ENCODE assay signal across 28 cellular contexts in the genomic region with DNA sequence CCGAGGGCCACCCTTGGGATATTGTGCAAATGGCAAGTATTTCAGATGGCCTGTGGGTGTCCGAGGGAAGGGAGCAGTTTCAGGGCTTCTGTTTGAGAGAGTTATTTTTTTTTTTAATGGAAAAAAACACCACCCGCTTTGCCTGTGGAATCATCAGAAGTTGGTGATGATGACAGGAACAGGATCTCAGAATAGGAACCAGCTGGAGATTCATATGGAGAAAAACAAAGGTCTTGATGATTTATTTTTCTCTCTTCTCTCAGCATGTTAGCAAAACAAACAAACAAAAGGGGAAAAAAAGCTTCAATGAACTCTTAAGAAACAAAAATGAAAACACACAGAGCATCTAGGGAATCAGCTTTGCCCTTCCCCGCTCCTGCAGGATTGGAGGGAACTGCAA.
DNase-seq lines count a peak whose midpoint lies in the region; ATAC-seq, FAIRE-seq and TF ChIP-seq lines count a peak whose summit lies in the region.
"Had no signal": no experiment of that assay in that cellular context is flagged by ENCODE, and none has a peak within 500 bp of the region (broad histone marks: within the 10 kb centered on the region; RNA-seq: fewer than 3 reads in every experiment).

No MANE protein-coding gene starts in this region.

- no peak for TF ChIP-seq CTCF in endothelial cell of umbilical vein (IDR thresholded peaks at IDR 0.05; ENCODE audit: extremely low read depth in 1 of 2, insufficient read depth in 1 of 2, low read depth in 1 of 2, low read length in 2 of 2)
- no peak for TF ChIP-seq CTCF in nephron (IDR thresholded peaks at IDR 0.05; ENCODE audit: unreplicated experiment in 3 of 3)

- H3K9me1 ChIP-seq in endothelial cell of umbilical vein (replicated peaks; ENCODE audit: control insufficient read depth, extremely low read depth, insufficient read depth, low read length) = no peaks in the 10 kb centered on the region

- H3K79me2 ChIP-seq in endothelial cell of umbilical vein (ENCODE audit: control insufficient read depth, insufficient read depth, low read length) = no peaks in the 10 kb centered on the region

- peaks cover 37% of the 10 kb centered on the region for H3K4me1 Mint-ChIP-seq in nephron
- H3K4me1 Mint-ChIP-seq in stimulated activated naive B cell treated with anti-CD40 and anti-IgM and Interleukin-4, amounts not matched to agents 10 μg/mL and 1 μg/mL and 100 μg/mL, for 72 hours = no peaks in the 10 kb centered on the region
- H3K4me1 Mint-ChIP-seq: CD4-positive, CD25-positive, alpha-beta regulatory T cell; stimulated activated effector memory CD8-positive, alpha-beta T cell treated with anti-CD3 and anti-CD28 coated beads, Interleukin-12 subunit alpha, Interleukin-12 subunit beta, amount 100 ng/mL, for 72 hours had no signal

- POLR2A ChIA-PET in endothelial cell of umbilical vein (lab: Charles Lee) = no interaction called here

- no peak overlapping the region for H3K4me2 ChIP-seq in endothelial cell of umbilical vein (ENCODE audit: insufficient read depth, low read length)

- no peak overlapping the region for H3K9ac ChIP-seq in endothelial cell of umbilical vein (replicated peaks; ENCODE audit: extremely low read depth, insufficient read depth, low read length)

- no peaks in the 10 kb centered on the region for H3K36me3 Mint-ChIP-seq in nephron (ENCODE audit: low read depth)
- no peaks in the 10 kb centered on the region for H3K36me3 Mint-ChIP-seq in stimulated activated naive B cell treated with anti-CD40 and anti-IgM and Interleukin-4, amounts not matched to agents 10 μg/mL and 1 μg/mL and 100 μg/mL, for 72 hours
- H3K36me3 Mint-ChIP-seq: activated CD4-positive, alpha-beta memory T cell treated with anti-CD3 and anti-CD28 coated beads for 36 hours; CD4-positive, CD25-positive, alpha-beta regulatory T cell; stimulated activated effector memory CD8-positive, alpha-beta T cell treated with anti-CD3 and anti-CD28 coated beads, Interleukin-12 subunit alpha, Interleukin-12 subunit beta, amount 100 ng/mL, for 72 hours; type B pancreatic cell had no signal

- TF ChIP-seq POLR2A in endothelial cell of umbilical vein (IDR thresholded peaks at IDR 0.05; ENCODE audit: low read depth, low read length) = no peak

- dilution Hi-C loops in endothelial cell of umbilical vein (cut with MboI; ENCODE audit: extremely low pct_ligation_motif_present, low sequenced_read_pairs) = no loop called here

- H2AFZ ChIP-seq in endothelial cell of umbilical vein (ENCODE audit: low read depth, low read length) = peak overlapping the region; percentile 25

- H3K4me3 Mint-ChIP-seq in nephron = no peak overlapping the region
- H3K4me3 Mint-ChIP-seq in stimulated activated naive B cell treated with anti-CD40 and anti-IgM and Interleukin-4, amounts not matched to agents 10 μg/mL and 1 μg/mL and 100 μg/mL, for 72 hours = no peak overlapping the region
- H3K4me3 Mint-ChIP-seq: activated CD4-positive, alpha-beta memory T cell treated with anti-CD3 and anti-CD28 coated beads for 36 hours; activated T-cell treated with anti-CD3 and anti-CD28 coated beads, Interleukin-2, amount 50 U/mL, for 72 hours; CD4-positive, CD25-positive, alpha-beta regulatory T cell; stimulated activated effector memory CD8-positive, alpha-beta T cell treated with anti-CD3 and anti-CD28 coated beads, Interleukin-12 subunit alpha, Interleukin-12 subunit beta, amount 100 ng/mL, for 72 hours; type B pancreatic cell had no signal

- H3K9me3 Mint-ChIP-seq in nephron = peaks cover 2% of the 10 kb centered on the region
- H3K9me3 Mint-ChIP-seq in stimulated activated naive B cell treated with anti-CD40 and anti-IgM and Interleukin-4, amounts not matched to agents 10 μg/mL and 1 μg/mL and 100 μg/mL, for 72 hours = no peaks in the 10 kb centered on the region
- H3K9me3 Mint-ChIP-seq: activated CD4-positive, alpha-beta memory T cell treated with anti-CD3 and anti-CD28 coated beads for 36 hours; activated T-cell treated with anti-CD3 and anti-CD28 coated beads, Interleukin-2, amount 50 U/mL, for 72 hours; CD4-positive, CD25-positive, alpha-beta regulatory T cell; stimulated activated effector memory CD8-positive, alpha-beta T cell treated with anti-CD3 and anti-CD28 coated beads, Interleukin-12 subunit alpha, Interleukin-12 subunit beta, amount 100 ng/mL, for 72 hours; type B pancreatic cell had no signal

- no peak overlapping the region for H3K27ac ChIP-seq in endothelial cell of umbilical vein (ENCODE audit: insufficient read depth, low read depth, low read length)
- H3K27ac ChIP-seq: body of pancreas, neutrophil, prostate gland, right lobe of liver had no signal

- H3K27me3 Mint-ChIP-seq in nephron (ENCODE audit: low read depth) = no peaks in the 10 kb centered on the region
- peaks cover 11 to 14% of the 10 kb centered on the region in 2 donors for H3K27me3 Mint-ChIP-seq in stimulated activated naive B cell treated with anti-CD40 and anti-IgM and Interleukin-4, amounts not matched to agents 10 μg/mL and 1 μg/mL and 100 μg/mL, for 72 hours
- H3K27me3 Mint-ChIP-seq: type B pancreatic cell had no signal

- H3K4me1 ChIP-seq in endothelial cell of umbilical vein (ENCODE audit: control insufficient read depth, extremely low read depth, insufficient read depth, low read length) = peaks cover 5% of the 10 kb centered on the region
- H3K4me1 ChIP-seq: body of pancreas, prostate gland, right lobe of liver had no signal

- H3K27me3 ChIP-seq in endothelial cell of umbilical vein (ENCODE audit: control insufficient read depth in 2 of 2, insufficient read depth in 2 of 2, low read length in 2 of 2) = no peaks in the 10 kb centered on the region
- H3K27me3 ChIP-seq: body of pancreas, neutrophil, right lobe of liver had no signal

- intact Hi-C loops in endothelial cell of umbilical vein (cut with micrococcal nuclease) = no loop called here

- no peaks in the 10 kb centered on the region for H3K9me3 ChIP-seq in endothelial cell of umbilical vein (replicated peaks; ENCODE audit: control insufficient read depth, insufficient read depth, low read length)
- H3K9me3 ChIP-seq: body of pancreas, neutrophil, prostate gland, right lobe of liver had no signal

- peak; percentile 3 for DNase-seq in LHCN-M2 (ENCODE audit: low read depth)
- no peak for DNase-seq in endothelial cell of umbilical vein (ENCODE audit: low read depth, low spot score)
- no peak for DNase-seq in NCI-H146 (lab: John Stamatoyannopoulos, UW)
- DNase-seq in stimulated activated naive B cell treated with anti-CD40 and anti-IgM and Interleukin-4, amounts not matched to agents 10 μg/mL and 1 μg/mL and 100 μg/mL, for 72 hours = no peak
- DNase-seq in midbrain (lab: John Stamatoyannopoulos, UW) = no peak
- DNase-seq in activated effector memory CD4-positive, alpha-beta T cell treated with Interleukin-2 at 50 U/mL for 16 hours = no peak
- DNase-seq: activated CD4-positive, alpha-beta memory T cell treated with anti-CD3 and anti-CD28 coated beads for 36 hours; activated CD4-positive, CD25-positive, alpha-beta regulatory T cell treated with anti-CD3 and anti-CD28 coated beads, Interleukin-2, amount 50 U/mL, for 72 hours; activated naive CD4-positive, alpha-beta T cell treated with Interleukin-2 at 50 U/mL for 16 hours; activated T-cell treated with anti-CD3 and anti-CD28 coated beads, Interleukin-2, amount 50 U/mL, for 72 hours; body of pancreas; Calu3; CD4-positive, CD25-positive, alpha-beta regulatory T cell; H7; mesendoderm; NCI-H2029 treated with DMSO at 0.1 percent for 48 hours; NCI-H524 treated with DMSO at 0.1 percent for 48 hours; OCI-M1; right lobe of liver; stimulated activated CD4-positive, alpha-beta T cell treated with anti-CD3 and anti-CD28 coated beads, Interleukin-15, amount 100 ng/mL, for 24 hours had no signal

- CTCF ChIA-PET in endothelial cell of umbilical vein (lab: Charles Lee) = interaction anchor here (1.0 kb wide), 1 partner anchor 62 kb away, joined by 3 read pairs; no protein-coding TSS in a partner anchor

- no peaks in the 10 kb centered on the region for H4K20me1 ChIP-seq in endothelial cell of umbilical vein (replicated peaks; ENCODE audit: control insufficient read depth, extremely low read depth, insufficient read depth, low read length)

- H3K27ac Mint-ChIP-seq in nephron = peak overlapping the region; percentile 53 to 82 (median 73)
- H3K27ac Mint-ChIP-seq in stimulated activated naive B cell treated with anti-CD40 and anti-IgM and Interleukin-4, amounts not matched to agents 10 μg/mL and 1 μg/mL and 100 μg/mL, for 72 hours = no peak overlapping the region
- H3K27ac Mint-ChIP-seq: activated CD4-positive, alpha-beta memory T cell treated with anti-CD3 and anti-CD28 coated beads for 36 hours; activated T-cell treated with anti-CD3 and anti-CD28 coated beads, Interleukin-2, amount 50 U/mL, for 72 hours; CD4-positive, CD25-positive, alpha-beta regulatory T cell; stimulated activated effector memory CD8-positive, alpha-beta T cell treated with anti-CD3 and anti-CD28 coated beads, Interleukin-12 subunit alpha, Interleukin-12 subunit beta, amount 100 ng/mL, for 72 hours had no signal

- peak; percentile 26 for FAIRE-seq in endothelial cell of umbilical vein (lab: Jason Lieb, UNC)
- FAIRE-seq: GM12878 had no signal

- no TSS peak for BruUV-seq in endothelial cell of umbilical vein (replicated peaks; lab: Mats Ljungman, UMichigan)

- H3K4me3 ChIP-seq in endothelial cell of umbilical vein (replicated peaks in 1 of 3; ENCODE audit: insufficient read depth in 1 of 3, low read depth in 1 of 3, low read length in 3 of 3) = no peak overlapping the region
- H3K4me3 ChIP-seq: body of pancreas, GM12878, prostate gland, right lobe of liver had no signal

- no peak for ATAC-seq in stimulated activated naive B cell treated with anti-CD40 and anti-IgM and Interleukin-4, amounts not matched to agents 10 μg/mL and 1 μg/mL and 100 μg/mL, for 72 hours (replicated peaks)
- ATAC-seq: activated T-cell treated with anti-CD3 and anti-CD28 coated beads, Interleukin-2, amount 50 U/mL, for 72 hours; body of pancreas; GM12878; left lobe of liver; right lobe of liver; Right ventricle myocardium inferior; stimulated activated effector memory CD8-positive, alpha-beta T cell treated with anti-CD3 and anti-CD28 coated beads, Interleukin-12 subunit alpha, Interleukin-12 subunit beta, amount 100 ng/mL, for 72 hours had no signal

- no peaks in the 10 kb centered on the region for H3K36me3 ChIP-seq in endothelial cell of umbilical vein (ENCODE audit: control insufficient read depth in 2 of 2, extremely low read depth in 1 of 2, insufficient read depth in 2 of 2, low read length in 2 of 2)
- H3K36me3 ChIP-seq: neutrophil, prostate gland, right lobe of liver had no signal

TF ChIP-seq in endothelial cell of umbilical vein, 7 proteins besides CTCF, POLR2A, EP300 and RAD21 (continues in another document):
- TF ChIP-seq FOS (IDR thresholded peaks at IDR 0.05; ENCODE audit: borderline replicate concordance, insufficient read depth, low read length) (no peak), EZH2 (IDR thresholded peaks at IDR 0.05; ENCODE audit: borderline replicate concordance, low read depth, low read length, severe bottlenecking) (no peak), GATA2 (IDR thresholded peaks at IDR 0.05; ENCODE audit: insufficient read depth, insufficient read length, low read depth, low read length) (no peak)
- TF ChIP-seq, protein P1, sequence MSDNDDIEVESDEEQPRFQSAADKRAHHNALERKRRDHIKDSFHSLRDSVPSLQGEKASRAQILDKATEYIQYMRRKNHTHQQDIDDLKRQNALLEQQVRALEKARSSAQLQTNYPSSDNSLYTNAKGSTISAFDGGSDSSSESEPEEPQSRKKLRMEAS (IDR thresholded peaks at IDR 0.05; ENCODE audit: insufficient read depth, insufficient read length) = no peak
